In the genomic region with DNA sequence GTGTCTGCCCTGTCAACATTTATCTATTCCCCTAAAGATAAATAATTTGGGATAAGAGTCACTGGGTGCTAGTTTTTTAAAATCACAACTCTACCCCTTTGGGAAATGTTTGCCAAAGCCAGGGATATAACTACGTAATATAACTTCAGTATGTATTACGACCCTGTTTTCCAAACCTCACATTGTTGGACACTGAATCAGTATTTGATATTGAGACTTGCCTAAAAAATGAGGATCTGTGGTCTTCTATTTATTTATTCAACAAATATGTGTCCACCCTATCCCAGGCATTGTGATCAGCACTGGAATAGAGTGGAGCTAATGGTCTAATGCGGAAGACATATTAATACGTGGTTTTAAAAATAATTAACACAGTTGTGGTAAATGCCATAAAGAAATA, we compare ENCODE assay signal across 16 cellular contexts.
"Had no signal": no experiment of that assay in that cellular context is flagged by ENCODE, and none has a peak within 500 bp of the region (broad histone marks: within the 10 kb centered on the region; RNA-seq: fewer than 3 reads in every experiment).

No MANE protein-coding gene starts in this region.

- H3K27me3 ChIP-seq: right lobe of liver, upper lobe of left lung had no signal

- ATAC-seq: activated CD8-positive, alpha-beta memory T cell treated with anti-CD3 and anti-CD28 coated beads, Interleukin-2, amount 10 ng/mL, durations not matched to agents 7 days and 5 days; activated naive CD4-positive, alpha-beta T cell treated with anti-CD3 and anti-CD28 coated beads, Interleukin-2, amount 50 U/mL, for 72 hours; activated T-cell treated with anti-CD3 and anti-CD28 coated beads, Interleukin-2, amount 50 U/mL, for 4 hours; left lobe of liver; psoas muscle; right lobe of liver had no signal

- H3K36me3 ChIP-seq: right lobe of liver, upper lobe of left lung had no signal

- DNase-seq: activated CD4-positive, alpha-beta T cell treated with anti-CD3 and anti-CD28 coated beads, Interleukin-2, amount 50 U/mL, for 48 hours; activated CD4-positive, CD25-positive, alpha-beta regulatory T cell treated with anti-CD3 and anti-CD28 coated beads, Interleukin-2, amount 50 U/mL, for 72 hours; activated CD8-positive, alpha-beta memory T cell treated with anti-CD3 and anti-CD28 coated beads, Interleukin-2, amount 10 ng/mL, durations not matched to agents 7 days and 5 days; activated effector memory CD4-positive, alpha-beta T cell treated with anti-CD3 and anti-CD28 coated beads, Interleukin-2, amount 50 U/mL, for 16 hours; activated T-cell treated with anti-CD3 and anti-CD28 coated beads, Interleukin-2, amount 50 U/mL, for 4 hours; effector CD4-positive, alpha-beta T cell; mammary epithelial cell; occipital lobe; psoas muscle; right lobe of liver; stimulated activated naive CD4-positive, alpha-beta T cell treated with Interleukin-2 at 50 U/mL for 16 hours; upper lobe of left lung had no signal

- H3K4me3 Mint-ChIP-seq: activated CD8-positive, alpha-beta memory T cell treated with anti-CD3 and anti-CD28 coated beads, Interleukin-2, amount 10 ng/mL, durations not matched to agents 7 days and 5 days; activated T-cell treated with anti-CD3 and anti-CD28 coated beads, Interleukin-2, amount 50 U/mL, for 4 hours; nephron had no signal

- H3K4me1 ChIP-seq: right lobe of liver had no signal

- H3K27ac ChIP-seq: coronary artery, psoas muscle, right lobe of liver, upper lobe of left lung had no signal

- H3K27ac Mint-ChIP-seq: activated CD8-positive, alpha-beta memory T cell treated with anti-CD3 and anti-CD28 coated beads, Interleukin-2, amount 10 ng/mL, durations not matched to agents 7 days and 5 days; activated naive CD4-positive, alpha-beta T cell treated with anti-CD3 and anti-CD28 coated beads, Interleukin-2, amount 50 U/mL, for 72 hours; nephron had no signal

- H3K9me3 ChIP-seq: right lobe of liver had no signal

- H3K4me3 ChIP-seq: coronary artery, psoas muscle, right lobe of liver, upper lobe of left lung had no signal
